ENCODE assay signal across 2 cellular contexts in the genomic region with DNA sequence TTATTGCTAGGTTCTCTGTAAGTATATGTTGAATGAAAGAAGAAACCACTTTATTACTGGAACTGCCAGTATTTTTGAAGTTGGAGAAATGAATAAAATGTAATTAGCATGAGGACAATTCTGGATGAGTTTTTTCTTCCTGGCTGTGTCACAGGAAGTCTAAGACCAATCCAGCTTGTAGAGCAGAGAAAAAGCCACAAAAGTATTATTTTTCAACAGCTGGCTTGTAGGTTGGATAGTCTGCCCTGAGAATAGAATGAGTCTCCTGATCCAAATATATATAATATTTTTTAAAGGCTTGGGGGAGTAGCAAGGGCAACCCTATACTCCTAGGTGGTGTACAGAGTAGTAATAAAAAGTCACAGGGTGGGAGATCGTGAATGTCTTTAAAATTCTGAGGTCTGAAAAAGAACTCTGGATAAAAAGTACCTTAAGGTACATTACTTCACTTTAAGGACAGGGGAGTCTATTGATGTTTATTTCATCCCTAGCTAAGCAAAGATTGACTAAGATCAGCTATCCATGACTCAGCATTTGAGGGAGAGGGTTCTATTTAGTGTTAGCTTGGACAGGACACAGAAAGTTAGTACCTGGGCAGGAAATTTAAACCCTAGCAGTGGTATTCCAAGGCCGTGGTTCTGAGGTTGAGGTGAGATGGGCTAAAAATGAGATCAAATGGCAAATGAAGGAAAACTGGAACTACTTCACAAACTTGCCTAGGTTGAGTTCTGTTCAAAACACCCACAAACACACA.
TF ChIP-seq lines count a peak whose summit lies in the region.

No MANE protein-coding gene starts in this region.

TF ChIP-seq in SK-N-SH, 30 proteins besides CTCF, POLR2A, EP300 and RAD21 (continued from another document):
- TF ChIP-seq, protein P1, sequence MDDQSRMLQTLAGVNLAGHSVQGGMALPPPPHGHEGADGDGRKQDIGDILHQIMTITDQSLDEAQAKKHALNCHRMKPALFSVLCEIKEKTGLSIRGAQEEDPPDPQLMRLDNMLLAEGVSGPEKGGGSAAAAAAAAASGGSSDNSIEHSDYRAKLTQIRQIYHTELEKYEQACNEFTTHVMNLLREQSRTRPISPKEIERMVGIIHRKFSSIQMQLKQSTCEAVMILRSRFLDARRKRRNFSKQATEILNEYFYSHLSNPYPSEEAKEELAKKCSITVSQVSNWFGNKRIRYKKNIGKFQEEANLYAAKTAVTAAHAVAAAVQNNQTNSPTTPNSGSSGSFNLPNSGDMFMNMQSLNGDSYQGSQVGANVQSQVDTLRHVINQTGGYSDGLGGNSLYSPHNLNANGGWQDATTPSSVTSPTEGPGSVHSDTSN (IDR thresholded peaks at IDR 0.05): no peak
- TF ChIP-seq SMC3 (IDR thresholded peaks at IDR 0.05; ENCODE audit: low read depth, low read length) (no peak), RFX5 (IDR thresholded peaks at IDR 0.05; ENCODE audit: low read length) (no peak), EZH2phosphoT487 (IDR thresholded peaks at IDR 0.05; ENCODE audit: borderline replicate concordance, low read depth) (no peak)
- TF ChIP-seq, protein P2, sequence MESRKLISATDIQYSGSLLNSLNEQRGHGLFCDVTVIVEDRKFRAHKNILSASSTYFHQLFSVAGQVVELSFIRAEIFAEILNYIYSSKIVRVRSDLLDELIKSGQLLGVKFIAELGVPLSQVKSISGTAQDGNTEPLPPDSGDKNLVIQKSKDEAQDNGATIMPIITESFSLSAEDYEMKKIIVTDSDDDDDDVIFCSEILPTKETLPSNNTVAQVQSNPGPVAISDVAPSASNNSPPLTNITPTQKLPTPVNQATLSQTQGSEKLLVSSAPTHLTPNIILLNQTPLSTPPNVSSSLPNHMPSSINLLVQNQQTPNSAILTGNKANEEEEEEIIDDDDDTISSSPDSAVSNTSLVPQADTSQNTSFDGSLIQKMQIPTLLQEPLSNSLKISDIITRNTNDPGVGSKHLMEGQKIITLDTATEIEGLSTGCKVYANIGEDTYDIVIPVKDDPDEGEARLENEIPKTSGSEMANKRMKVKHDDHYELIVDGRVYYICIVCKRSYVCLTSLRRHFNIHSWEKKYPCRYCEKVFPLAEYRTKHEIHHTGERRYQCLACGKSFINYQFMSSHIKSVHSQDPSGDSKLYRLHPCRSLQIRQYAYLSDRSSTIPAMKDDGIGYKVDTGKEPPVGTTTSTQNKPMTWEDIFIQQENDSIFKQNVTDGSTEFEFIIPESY (IDR thresholded peaks at IDR 0.05; ENCODE audit: borderline replicate concordance, low read depth): no peak

TF ChIP-seq in SK-N-SH treated with all-trans-retinoic acid at 6 μM for 48 hours, 23 proteins besides CTCF, POLR2A, EP300 and RAD21 (continued from another document):
- no peak for TF ChIP-seq ZC3H10 (CRISPR knock-in tag; IDR thresholded peaks at IDR 0.05)
